In genomic region chr12:109925185-109925835, GRCh38 we compare ENCODE assay signal across 22 cellular contexts. TPM values are rescaled to one million over a fixed set of nuclear protein-coding genes. Genes with fewer than 3 reads are reported as not detected.
DNase-seq lines count a peak whose midpoint lies in the region; ATAC-seq, FAIRE-seq and TF ChIP-seq lines count a peak whose summit lies in the region.
"Had no signal": no experiment of that assay in that cellular context is flagged by ENCODE, and none has a peak within 500 bp of the region (broad histone marks: within the 10 kb centered on the region; RNA-seq: fewer than 3 reads in every experiment).

No MANE protein-coding gene starts in this region.

- H3K36me3 ChIP-seq in H7 (replicated peaks; ENCODE audit: control insufficient read depth, insufficient read depth, low read length): no peaks in the 10 kb centered on the region
- H3K36me3 ChIP-seq in effector memory CD4-positive, alpha-beta T cell (ENCODE audit: control insufficient read depth, insufficient read depth, low read length): peaks cover 14% of the 10 kb centered on the region
- H3K36me3 ChIP-seq: BE2C, HAP-1 had no signal

- no peak overlapping the region for H3K4me3 Mint-ChIP-seq in dendritic cell treated with granulocyte-macrophage colony-stimulating factor and Interleukin-4, amounts not matched to agents 40 ng/mL and 50 ng/mL, for 4 days
- H3K4me3 Mint-ChIP-seq in progenitor cell of endocrine pancreas (ENCODE audit: low read depth): no peak overlapping the region
- H3K4me3 Mint-ChIP-seq: activated CD4-positive, alpha-beta memory T cell treated with anti-CD3 and anti-CD28 coated beads for 36 hours; activated naive CD8-positive, alpha-beta T cell treated with anti-CD3 and anti-CD28 coated beads for 36 hours had no signal

- peak; percentile 37 for DNase-seq in NCI-H82 (lab: John Stamatoyannopoulos, UW)
- no peak for DNase-seq in NCI-H82 treated with DMSO at 0.1 percent for 48 hours (lab: John Stamatoyannopoulos, UW; ENCODE audit: unreplicated experiment)
- peak; percentile 57 for DNase-seq in H7
- DNase-seq in progenitor cell of endocrine pancreas (ENCODE audit: low spot score, unreplicated experiment): no peak
- no peak for DNase-seq in HTR-8/SVneo (ENCODE audit: insufficient read length, low spot score)
- no peak for DNase-seq in effector memory CD4-positive, alpha-beta T cell
- DNase-seq: activated B cell treated with CpG ODN at 0.5 μM for 24 hours; activated CD4-positive, alpha-beta memory T cell treated with anti-CD3 and anti-CD28 coated beads for 36 hours; activated naive CD8-positive, alpha-beta T cell treated with anti-CD3 and anti-CD28 coated beads for 36 hours; BE2C; heart right ventricle; left lung; midbrain; NCI-H2171; NCI-H774; stimulated activated CD4-positive, alpha-beta T cell treated with anti-CD3 and anti-CD28 coated beads, Interleukin-12 subunit alpha, Interleukin-12 subunit beta, amount 100 ng/mL, for 4 hours; substantia nigra had no signal

- H3K27ac Mint-ChIP-seq in dendritic cell treated with granulocyte-macrophage colony-stimulating factor and Interleukin-4, amounts not matched to agents 40 ng/mL and 50 ng/mL, for 4 days: peak overlapping the region; percentile 9
- H3K27ac Mint-ChIP-seq in progenitor cell of endocrine pancreas: peak overlapping the region; percentile 73
- H3K27ac Mint-ChIP-seq: activated CD4-positive, alpha-beta memory T cell treated with anti-CD3 and anti-CD28 coated beads for 36 hours; activated naive CD8-positive, alpha-beta T cell treated with anti-CD3 and anti-CD28 coated beads for 36 hours had no signal

- intact Hi-C loops in dendritic cell treated with granulocyte-macrophage colony-stimulating factor and Interleukin-4, amounts not matched to agents 40 ng/mL and 50 ng/mL, for 4 days (cut with micrococcal nuclease): no loop called here

- H3K9me3 Mint-ChIP-seq in dendritic cell treated with granulocyte-macrophage colony-stimulating factor and Interleukin-4, amounts not matched to agents 40 ng/mL and 50 ng/mL, for 4 days: no peaks in the 10 kb centered on the region
- no peaks in the 10 kb centered on the region for H3K9me3 Mint-ChIP-seq in progenitor cell of endocrine pancreas (ENCODE audit: low read depth)
- H3K9me3 Mint-ChIP-seq: activated B cell treated with CpG ODN at 0.5 μM for 24 hours; activated CD4-positive, alpha-beta memory T cell treated with anti-CD3 and anti-CD28 coated beads for 36 hours; activated naive CD8-positive, alpha-beta T cell treated with anti-CD3 and anti-CD28 coated beads for 36 hours had no signal

- H3K4me1 Mint-ChIP-seq in dendritic cell treated with granulocyte-macrophage colony-stimulating factor and Interleukin-4, amounts not matched to agents 40 ng/mL and 50 ng/mL, for 4 days (ENCODE audit: low read depth): no peaks in the 10 kb centered on the region
- peaks cover 14% of the 10 kb centered on the region for H3K4me1 Mint-ChIP-seq in progenitor cell of endocrine pancreas (ENCODE audit: low read depth)
- H3K4me1 Mint-ChIP-seq: activated naive CD8-positive, alpha-beta T cell treated with anti-CD3 and anti-CD28 coated beads for 36 hours had no signal

- H3K4me1 ChIP-seq in effector memory CD4-positive, alpha-beta T cell (ENCODE audit: control insufficient read depth, insufficient read depth, low read length, poor library complexity, severe bottlenecking): no peaks in the 10 kb centered on the region
- H3K4me1 ChIP-seq: BE2C, HAP-1, left lung had no signal

- no peak overlapping the region for H3K27ac ChIP-seq in effector memory CD4-positive, alpha-beta T cell (ENCODE audit: insufficient read depth, low read length, poor library complexity, severe bottlenecking)
- H3K27ac ChIP-seq: heart right ventricle, left lung had no signal

- H3K4me3 ChIP-seq in H7 (ENCODE audit: insufficient read depth, low read depth, low read length): no peak overlapping the region
- no peak overlapping the region for H3K4me3 ChIP-seq in effector memory CD4-positive, alpha-beta T cell (ENCODE audit: insufficient read depth, low read depth, low read length, poor library complexity, severe bottlenecking)
- H3K4me3 ChIP-seq: HAP-1, heart right ventricle, left lung had no signal

- H3K27me3 ChIP-seq in H7 (ENCODE audit: control insufficient read depth, insufficient read depth, low read length): no peaks in the 10 kb centered on the region
- no peaks in the 10 kb centered on the region for H3K27me3 ChIP-seq in effector memory CD4-positive, alpha-beta T cell (replicated peaks; ENCODE audit: control insufficient read depth, insufficient read depth, low read length, poor library complexity, severe bottlenecking)
- H3K27me3 ChIP-seq: BE2C, heart right ventricle, left lung had no signal

- no peaks in the 10 kb centered on the region for H3K27me3 Mint-ChIP-seq in dendritic cell treated with granulocyte-macrophage colony-stimulating factor and Interleukin-4, amounts not matched to agents 40 ng/mL and 50 ng/mL, for 4 days
- no peaks in the 10 kb centered on the region for H3K27me3 Mint-ChIP-seq in progenitor cell of endocrine pancreas
- H3K27me3 Mint-ChIP-seq: activated B cell treated with CpG ODN at 0.5 μM for 24 hours; activated CD4-positive, alpha-beta memory T cell treated with anti-CD3 and anti-CD28 coated beads for 36 hours; activated naive CD8-positive, alpha-beta T cell treated with anti-CD3 and anti-CD28 coated beads for 36 hours had no signal

- no peak for FAIRE-seq in HTR-8/SVneo (lab: Jason Lieb, UNC)
- FAIRE-seq: A204.1 had no signal

- H3K9me3 ChIP-seq in effector memory CD4-positive, alpha-beta T cell (ENCODE audit: control insufficient read depth, low read length): no peaks in the 10 kb centered on the region
- H3K9me3 ChIP-seq: BE2C, HAP-1, heart right ventricle, left lung had no signal

- peaks cover 98% of the 10 kb centered on the region for H3K36me3 Mint-ChIP-seq in dendritic cell treated with granulocyte-macrophage colony-stimulating factor and Interleukin-4, amounts not matched to agents 40 ng/mL and 50 ng/mL, for 4 days (ENCODE audit: low read depth)
- peaks cover 10% of the 10 kb centered on the region for H3K36me3 Mint-ChIP-seq in progenitor cell of endocrine pancreas (ENCODE audit: insufficient read depth)

- ATAC-seq in HG02571 (IDR thresholded peaks at IDR 0.05; ENCODE audit: unreplicated experiment): no peak
- ATAC-seq: left lung, Panc1 had no signal

- no peak for TF ChIP-seq CTCF in progenitor cell of endocrine pancreas (IDR thresholded peaks at IDR 0.05; ENCODE audit: unreplicated experiment)

RNA-seq across cellular contexts. Expression of gene TCHP, which starts 25.2 kb away (rescaled TPM):
- total RNA-seq in H7 (2014; rRNA removed; shearing (Covaris generic)): 13.3 and 16.4 TPM in 2 replicates
- 19.3 and 20.6 TPM in 2 replicates for total RNA-seq in progenitor cell of endocrine pancreas

RNA-seq across cellular contexts. Expression of gene GLTP, which starts 45.0 kb away (rescaled TPM):
- 24.1 and 28.8 TPM in 2 replicates for total RNA-seq in H7 (2014; rRNA removed; shearing (Covaris generic))
- 20.8 and 21.7 TPM in 2 replicates for total RNA-seq in progenitor cell of endocrine pancreas

Comparison
In these comparisons a context has a peak if more than half of its experiments do, and no peak if none do; other contexts are left out.
1. DNase-seq: peak in NCI-H82 (single experiment) and H7 (single experiment); none in NCI-H82 treated with DMSO at 0.1 percent for 48 hours (single experiment), progenitor cell of endocrine pancreas (single experiment), HTR-8/SVneo (single experiment) and effector memory CD4-positive, alpha-beta T cell (0 of 3).